ENCODE assay signal across 1 cellular context in the genomic region with DNA sequence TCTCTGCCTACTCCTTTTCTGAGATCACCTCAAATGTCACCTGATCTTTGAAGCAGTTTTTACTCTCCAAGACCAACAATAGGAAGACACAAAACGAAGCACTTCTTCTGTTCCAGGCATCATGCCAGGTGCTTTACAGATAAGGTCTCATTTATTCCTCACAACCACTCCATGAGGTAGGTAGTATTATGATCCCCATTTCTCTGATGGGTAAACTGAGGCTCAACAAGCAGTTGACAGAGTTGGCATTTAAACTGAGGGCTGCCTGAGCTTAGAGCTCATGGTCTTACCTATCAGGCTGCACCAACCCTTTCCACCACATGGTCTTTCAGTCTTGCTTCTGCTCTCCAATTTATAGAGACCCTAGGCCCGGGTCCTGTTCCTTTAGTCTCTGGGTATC.
TF ChIP-seq lines count a peak whose summit lies in the region.

No MANE protein-coding gene starts in this region.

TF ChIP-seq in A549, 52 proteins besides CTCF, POLR2A, EP300 and RAD21 (continued from another document):
- TF ChIP-seq NFE2L2 (conservative IDR thresholded peaks at IDR 0.05; ENCODE audit: low read length) = no peak
- no peak for TF ChIP-seq HEYL (CRISPR knock-in tag; IDR thresholded peaks at IDR 0.05)
- TF ChIP-seq BHLHE40 (IDR thresholded peaks at IDR 0.05; ENCODE audit: low read depth, low read length) = no peak
- no peak for TF ChIP-seq ESRRA (IDR thresholded peaks at IDR 0.05; ENCODE audit: borderline replicate concordance, low read length)
- no peak for TF ChIP-seq ZNF302 (CRISPR knock-in tag; IDR thresholded peaks at IDR 0.05)
- no peak for TF ChIP-seq CBX8 (IDR thresholded peaks at IDR 0.05)
- TF ChIP-seq KDM5A (IDR thresholded peaks at IDR 0.05) = no peak
- TF ChIP-seq POLR2AphosphoS2 (conservative IDR thresholded peaks at IDR 0.05; ENCODE audit: low read length) = no peak
